9 cellular contexts compared by ENCODE assay signal in genomic region chr16:18788828-18789514, GRCh38. TPM values are rescaled to one million over a fixed set of nuclear protein-coding genes. Genes with fewer than 3 reads are reported as not detected.
DNase-seq lines count a peak whose midpoint lies in the region; ATAC-seq, FAIRE-seq and TF ChIP-seq lines count a peak whose summit lies in the region.
"Had no signal": no experiment of that assay in that cellular context is flagged by ENCODE, and none has a peak within 500 bp of the region (broad histone marks: within the 10 kb centered on the region; RNA-seq: fewer than 3 reads in every experiment).

No MANE protein-coding gene starts in this region.

- RAD21 ChIA-PET in GM12878 (lab: Charles Lee; ENCODE audit: unreplicated experiment) = interaction anchor here (0.9 to 6.3 kb wide), 3 partner anchors 13 to 143 kb away, joined by 3 to 71 read pairs (median 3); partner anchors contain the start of gene ARL6IP1

- no peak for TF ChIP-seq EP300 in GM12878 (IDR thresholded peaks at IDR 0.05; ENCODE audit: borderline replicate concordance in 1 of 2, control insufficient read depth in 1 of 2, low read depth in 2 of 2, low read length in 2 of 2)

- H3K4me1 Mint-ChIP-seq in stimulated activated naive CD8-positive, alpha-beta T cell treated with anti-CD3 and anti-CD28 coated beads, Interleukin-15, Interleukin-2, amounts not matched to agents 100 ng/mL and 50 ng/mL, for 24 hours (ENCODE audit: low read depth) = peaks cover 71% of the 10 kb centered on the region

- H3K4me3 ChIP-seq in GM12878 = peak overlapping the region; percentile 93

- TF ChIP-seq CTCF in GM12878 (IDR thresholded peaks at IDR 0.05 in 2 of 3, conservative IDR thresholded peaks at IDR 0.05 in 1 of 3; ENCODE audit: control insufficient read depth in 2 of 3, extremely low read depth in 1 of 3, insufficient read depth in 1 of 3, low read depth in 3 of 3, low read length in 3 of 3) = no peak

- CTCF ChIA-PET in GM12878 (lab: Yijun Ruan, JAX) = interaction anchor here (0.5 to 7.2 kb wide), 3 partner anchors 11 to 777 kb away, joined by 3 to 80 read pairs (median 6); partner anchors contain the start of gene ARL6IP1

- H3K79me2 ChIP-seq in GM12878 (ENCODE audit: control insufficient read depth, insufficient read depth, low read length) = peaks cover 62% of the 10 kb centered on the region

- peak overlapping the region; percentile 98 for H3K4me3 Mint-ChIP-seq in stimulated activated naive CD8-positive, alpha-beta T cell treated with anti-CD3 and anti-CD28 coated beads, Interleukin-15, Interleukin-2, amounts not matched to agents 100 ng/mL and 50 ng/mL, for 24 hours

- H4K20me1 ChIP-seq in GM12878 (ENCODE audit: control insufficient read depth, insufficient read depth) = peaks cover 21% of the 10 kb centered on the region

- intact Hi-C loops in GM12878 (cut with micrococcal nuclease; ENCODE audit: unreplicated experiment) = no loop called here

- no peak; the same call in 1 of the 2 replicates for TF ChIP-seq POLR2A in GM12878 (IDR thresholded peaks at IDR 0.05; ENCODE audit: low read depth, low read length)

- H3K36me3 ChIP-seq in GM12878 (ENCODE audit: control insufficient read depth in 2 of 2, insufficient read depth in 2 of 2, low read length in 1 of 2) = peaks cover 9 to 54% of the 10 kb centered on the region in 2 experiments

- TF ChIP-seq RAD21 in GM12878 (IDR thresholded peaks at IDR 0.05; ENCODE audit: insufficient read depth, low read depth, low read length) = no peak

- H3K4me2 ChIP-seq in GM12878 (ENCODE audit: control insufficient read depth, insufficient read depth) = peak overlapping the region; percentile 68

- H3K27ac ChIP-seq in GM12878 (ENCODE audit: control insufficient read depth, insufficient read depth) = peak overlapping the region; percentile 91

- H3K36me3 Mint-ChIP-seq in stimulated activated naive CD8-positive, alpha-beta T cell treated with anti-CD3 and anti-CD28 coated beads, Interleukin-15, Interleukin-2, amounts not matched to agents 100 ng/mL and 50 ng/mL, for 24 hours (ENCODE audit: low read depth) = peaks cover 86% of the 10 kb centered on the region

- BruUV-seq in GM12878 (replicated peaks; lab: Mats Ljungman, UMichigan) = TSS peak; percentile 56

- peaks cover 20% of the 10 kb centered on the region for H3K4me1 ChIP-seq in GM12878 (ENCODE audit: control insufficient read depth, insufficient read depth, low read length)

- POLR2A ChIA-PET in GM12878 (lab: Charles Lee) = interaction anchor here (0.6 to 8.3 kb wide), 3 partner anchors 13 to 1321 kb away, joined by 4 to 128 read pairs (median 6); partner anchors contain the start of gene ARL6IP1

- FAIRE-seq in GM12878 (lab: Jason Lieb, UNC) = no peak
- FAIRE-seq: colon had no signal

- in situ Hi-C loops in GM12878 (cut with MboI) = no loop called here

- SMC1A ChIA-PET in GM12878 (lab: Charles Lee; ENCODE audit: uncharacterized antibody, unreplicated experiment) = interaction anchor here (1.3 to 6.6 kb wide), 3 partner anchors 12 to 45 kb away, joined by 4 to 64 read pairs (median 4); partner anchors contain the start of gene ARL6IP1

- 1% methylated on average over 20 of the region's 20 CpGs for WGBS in GM12878 (ENCODE audit: insufficient coverage, insufficient replicate concordance, low lambda C conversion rate, missing lambda C conversion rate)

- no peak for DNase-seq in stimulated activated naive CD8-positive, alpha-beta T cell treated with anti-CD3 and anti-CD28 coated beads, Interleukin-15, Interleukin-2, amounts not matched to agents 100 U/mL and 50 U/mL, for 24 hours
- DNase-seq in GM12878 (ENCODE audit: low read depth, low spot score) (no peak), lung microvascular endothelial cell (ENCODE audit: low read depth in 2 of 2) (peak; percentile 42 to 49), glomerular visceral epithelial cell (ENCODE audit: extremely low spot score) (no peak)

- peak overlapping the region; percentile 95 for H3K9ac ChIP-seq in GM12878 (ENCODE audit: control insufficient read depth, insufficient read depth, low read length)

- peak overlapping the region; percentile 97 for H3K27ac Mint-ChIP-seq in stimulated activated naive CD8-positive, alpha-beta T cell treated with anti-CD3 and anti-CD28 coated beads, Interleukin-15, Interleukin-2, amounts not matched to agents 100 ng/mL and 50 ng/mL, for 24 hours

- H3K9me3 Mint-ChIP-seq in stimulated activated naive CD8-positive, alpha-beta T cell treated with anti-CD3 and anti-CD28 coated beads, Interleukin-15, Interleukin-2, amounts not matched to agents 100 ng/mL and 50 ng/mL, for 24 hours = no peaks in the 10 kb centered on the region

- H3K27me3 Mint-ChIP-seq in stimulated activated naive CD8-positive, alpha-beta T cell treated with anti-CD3 and anti-CD28 coated beads, Interleukin-15, Interleukin-2, amounts not matched to agents 100 ng/mL and 50 ng/mL, for 24 hours = no peaks in the 10 kb centered on the region

- ATAC-seq in stimulated activated naive CD8-positive, alpha-beta T cell treated with anti-CD3 and anti-CD28 coated beads, Interleukin-15, Interleukin-2, amounts not matched to agents 100 U/mL and 50 U/mL, for 24 hours = no peak
- ATAC-seq in GM12878 = no peak
- no peak for ATAC-seq in HG02623 (IDR thresholded peaks at IDR 0.05; ENCODE audit: unreplicated experiment)
- no peak for ATAC-seq in HG03196 (IDR thresholded peaks at IDR 0.05; ENCODE audit: unreplicated experiment)
- ATAC-seq in HG03432 (IDR thresholded peaks at IDR 0.05; ENCODE audit: unreplicated experiment) = no peak

- no peaks in the 10 kb centered on the region for H3K27me3 ChIP-seq in GM12878 (replicated peaks in 1 of 2; ENCODE audit: control insufficient read depth in 2 of 2, insufficient read depth in 2 of 2, low read length in 1 of 2)

- no peaks in the 10 kb centered on the region for H3K9me3 ChIP-seq in GM12878 (replicated peaks; ENCODE audit: control insufficient read depth, insufficient read depth, low read length)

- H2AFZ ChIP-seq in GM12878 (ENCODE audit: control insufficient read depth, low read depth, low read length) = no peak overlapping the region

TF ChIP-seq in GM12878, 131 proteins besides CTCF, POLR2A, EP300 and RAD21 (continues in another document):
- TF ChIP-seq MXI1 (IDR thresholded peaks at IDR 0.05; ENCODE audit: low read depth, low read length) (peak; percentile 43; the same call in 1 of the 2 replicates), HDGF (IDR thresholded peaks at IDR 0.05) (no peak), MTA2 (IDR thresholded peaks at IDR 0.05; ENCODE audit: low read depth) (no peak), BACH1 (IDR thresholded peaks at IDR 0.05; ENCODE audit: borderline replicate concordance) (no peak), SRF (IDR thresholded peaks at IDR 0.05; ENCODE audit: low read depth in 2 of 2, low read length in 2 of 2) (no peak), IKZF2 (IDR thresholded peaks at IDR 0.05) (no peak), MYC (IDR thresholded peaks at IDR 0.05; ENCODE audit: insufficient read depth, insufficient read length, insufficient replicate concordance, low read length, severe bottlenecking) (no peak), PAX8 (IDR thresholded peaks at IDR 0.05) (no peak), CHD1 (IDR thresholded peaks at IDR 0.05; ENCODE audit: low read depth, low read length) (no peak), KAT2A (conservative IDR thresholded peaks at IDR 0.05; ENCODE audit: control insufficient read depth, low read depth, low read length) (no peak), RAD51 (IDR thresholded peaks at IDR 0.05) (no peak), ASH2L (IDR thresholded peaks at IDR 0.05; ENCODE audit: borderline replicate concordance, low read depth) (no peak), LARP7 (IDR thresholded peaks at IDR 0.05) (0 out of 2 replicates have a peak, but pooled peaks have one; percentile 29), NFIC (IDR thresholded peaks at IDR 0.05; ENCODE audit: low read depth, low read length) (no peak)

RNA-seq across cellular contexts. Expression of gene RPS15A, which starts 1.2 kb away (rescaled TPM):
- 436 and 466 TPM in 2 replicates for total RNA-seq in GM12878 (2013; cell fraction: nucleolus; rRNA removed)
- total RNA-seq in GM12878 (2014; rRNA removed) (2,382 and 2,699 TPM in 2 replicates), GM12878 (2014; rRNA removed; fragmentation: Illumina TruSeq; extraction: Trizol) (3,837 and 4,067 TPM in 2 replicates), GM12878 (2021) (2,387 and 2,491 TPM in 2 replicates), lung microvascular endothelial cell (1,544 and 2,163 TPM in 2 replicates)
- 25,879 TPM for polyA plus RNA-seq in GM12878 (2011; ENCODE audit: low read depth)
- polyA plus RNA-seq in GM12878 (2011; rRNA removed) (6,408 and 6,567 TPM in 2 replicates), GM12878 (2014; fragmentation: Illumina TruSeq; extraction: Trizol) (5,078 and 7,979 TPM in 2 replicates), GM12878 (2014; fragmentation: Nextera tagmentation; extraction: Ambion mirVana) (1,000 to 10,000 TPM; 2,843 to 3,155 TPM), GM12878 (2014; rRNA removed) (5,701 and 5,848 TPM in 2 replicates), GM12878 (2016; fragmentation: Nextera tagmentation; extraction: Ambion mirVana) (1,000 to 10,000 TPM; 1,566 to 1,602 TPM)
- 6,382 and 6,408 TPM in 2 replicates for polyA plus RNA-seq in GM12878 (2011; cell fraction: cytosol; rRNA removed)
- polyA plus RNA-seq in GM12878 (2011; cell fraction: nucleus; rRNA removed) = 1,845 and 1,986 TPM in 2 replicates
- 6,609 and 6,771 TPM in 2 replicates for polyA plus RNA-seq in GM12878 (2012)
- polyA minus RNA-seq in GM12878 (2011; rRNA and poly(A)+ RNA removed) = 1,460 and 2,424 TPM in 2 replicates
- polyA minus RNA-seq in GM12878 (2011; cell fraction: cytosol; rRNA and poly(A)+ RNA removed) = 279 and 295 TPM in 2 replicates
- polyA minus RNA-seq in GM12878 (2011; cell fraction: nucleus; rRNA and poly(A)+ RNA removed) = 116 and 153 TPM in 2 replicates

RNA-seq across cellular contexts. Expression of gene ARL6IP1, which starts 12.4 kb away (rescaled TPM):
- 152 and 163 TPM in 2 replicates for total RNA-seq in GM12878 (2013; cell fraction: nucleolus; rRNA removed)
- total RNA-seq in GM12878 (2014; rRNA removed) (174 and 216 TPM in 2 replicates), GM12878 (2014; rRNA removed; fragmentation: Illumina TruSeq; extraction: Trizol) (127 and 130 TPM in 2 replicates), GM12878 (2021) (99.3 and 107 TPM in 2 replicates), lung microvascular endothelial cell (366 and 872 TPM in 2 replicates)
- polyA plus RNA-seq in GM12878 (2011; ENCODE audit: low read depth) = 61.9 TPM
- polyA plus RNA-seq in GM12878 (2011; rRNA removed) (269 and 375 TPM in 2 replicates), GM12878 (2014; fragmentation: Illumina TruSeq; extraction: Trizol) (154 and 197 TPM in 2 replicates), GM12878 (2014; fragmentation: Nextera tagmentation; extraction: Ambion mirVana) (100 to 1,000 TPM; 219 to 334 TPM), GM12878 (2014; rRNA removed) (106 and 110 TPM in 2 replicates), GM12878 (2016; fragmentation: Nextera tagmentation; extraction: Ambion mirVana) (100 to 1,000 TPM; 263 to 264 TPM)
- polyA plus RNA-seq in GM12878 (2011; cell fraction: cytosol; rRNA removed) = 117 and 194 TPM in 2 replicates
- polyA plus RNA-seq in GM12878 (2011; cell fraction: nucleus; rRNA removed) = 61.4 and 63.5 TPM in 2 replicates
- 88.8 and 115 TPM in 2 replicates for polyA plus RNA-seq in GM12878 (2012)
- 200 and 263 TPM in 2 replicates for polyA minus RNA-seq in GM12878 (2011; rRNA and poly(A)+ RNA removed)
- 86.3 and 90.9 TPM in 2 replicates for polyA minus RNA-seq in GM12878 (2011; cell fraction: cytosol; rRNA and poly(A)+ RNA removed)
- 32.9 and 43.9 TPM in 2 replicates for polyA minus RNA-seq in GM12878 (2011; cell fraction: nucleus; rRNA and poly(A)+ RNA removed)

Comparison
In these comparisons a context has a peak if more than half of its experiments do, and no peak if none do; other contexts are left out.
1. DNase-seq: peak in lung microvascular endothelial cell (2 of 2); none in stimulated activated naive CD8-positive, alpha-beta T cell treated with anti-CD3 and anti-CD28 coated beads, Interleukin-15, Interleukin-2, amounts not matched to agents 100 U/mL and 50 U/mL, for 24 hours (single experiment), GM12878 (single experiment) and glomerular visceral epithelial cell (single experiment).